Comparison of ENCODE assay signal across 13 cellular contexts in the genomic region with DNA sequence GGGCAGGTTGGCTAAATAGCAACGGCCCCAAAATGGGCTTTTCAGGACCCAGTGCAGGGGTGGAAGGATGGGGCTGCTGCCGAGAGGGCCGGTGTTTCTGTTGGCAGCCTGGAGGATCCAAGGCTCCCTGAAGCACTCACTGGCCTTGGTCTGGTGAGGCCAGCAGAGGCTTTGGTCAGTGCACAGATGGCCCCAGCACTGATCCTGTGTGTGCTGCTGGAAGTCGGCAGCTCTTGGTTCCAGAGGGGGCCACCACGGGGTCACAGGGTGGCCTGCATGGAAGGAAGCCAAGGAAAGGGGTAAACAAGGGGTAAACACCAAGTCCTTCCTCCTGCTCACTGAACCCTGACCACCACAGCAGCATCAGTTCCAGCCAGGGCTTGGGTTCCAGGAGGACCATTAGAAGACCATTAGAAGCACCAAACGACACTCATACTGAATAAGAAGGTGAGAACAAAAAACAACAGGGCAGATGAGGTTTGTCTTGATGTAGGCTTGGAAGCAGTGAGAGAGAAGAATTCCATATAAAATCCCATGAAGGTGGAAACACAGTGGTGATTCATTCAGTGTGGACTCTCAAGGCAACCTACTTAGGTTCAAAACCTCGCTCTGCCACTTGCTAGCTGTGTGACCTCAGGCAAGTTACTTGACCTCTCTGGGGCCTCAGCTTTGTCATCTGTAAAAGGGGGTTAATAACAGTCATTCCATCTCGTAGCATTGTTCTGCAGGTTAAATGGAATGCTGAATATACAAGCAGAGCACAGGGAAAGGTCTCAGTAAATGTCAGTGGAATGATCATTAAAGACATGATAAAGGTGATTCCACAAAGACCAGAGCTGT.
A peak's percentile ranks its signal among the peaks of the same experiment; 100 is the strongest.
DNase-seq lines count a peak whose midpoint lies in the region; ATAC-seq and TF ChIP-seq lines count a peak whose summit lies in the region.
"Had no signal": no experiment of that assay in that cellular context is flagged by ENCODE, and none has a peak within 500 bp of the region (broad histone marks: within the 10 kb centered on the region; RNA-seq: fewer than 3 reads in every experiment).

No MANE protein-coding gene starts in this region.

- H3K4me1 Mint-ChIP-seq in activated naive CD4-positive, alpha-beta T cell treated with anti-CD3 and anti-CD28 coated beads for 36 hours (ENCODE audit: low read depth): peaks cover 79% of the 10 kb centered on the region
- H3K4me1 Mint-ChIP-seq in activated T-helper 1 cell treated with anti-CD3 and anti-CD28 coated beads, Interleukin-12 subunit alpha, Interleukin-12 subunit beta, Interleukin-2, Interleukin-4 antibody, amounts not matched to agents 30 ng/mL and 10 ng/mL and 1 ng/mL, durations not matched to agents 14 hours and 24 hours and 36 hours (ENCODE audit: low read depth): peaks cover 74% of the 10 kb centered on the region

- peak overlapping the region; percentile 74 for H3K27ac Mint-ChIP-seq in activated naive CD4-positive, alpha-beta T cell treated with anti-CD3 and anti-CD28 coated beads for 36 hours
- H3K27ac Mint-ChIP-seq in activated T-helper 1 cell treated with anti-CD3 and anti-CD28 coated beads, Interleukin-12 subunit alpha, Interleukin-12 subunit beta, Interleukin-2, Interleukin-4 antibody, amounts not matched to agents 30 ng/mL and 10 ng/mL and 1 ng/mL, durations not matched to agents 14 hours and 24 hours and 36 hours: peak overlapping the region; percentile 53

- DNase-seq in activated naive CD4-positive, alpha-beta T cell treated with anti-CD3 and anti-CD28 coated beads for 36 hours: no peak
- no peak for DNase-seq in activated naive CD4-positive, alpha-beta T cell treated with Interleukin-2 at 50 U/mL for 16 hours
- no peak for DNase-seq in activated T-helper 1 cell treated with anti-CD3 and anti-CD28 coated beads, Interleukin-12 subunit alpha, Interleukin-12 subunit beta, Interleukin-2, Interleukin-4 antibody, amounts not matched to agents 30 ng/mL and 10 ng/mL and 1 ng/mL, durations not matched to agents 14 hours and 24 hours and 36 hours (ENCODE audit: low spot score)
- no peak for DNase-seq in lower lobe of right lung
- no peak for DNase-seq in upper lobe of right lung
- DNase-seq in H7: no peak
- no peak for DNase-seq in hypothalamus (lab: John Stamatoyannopoulos, UW)
- DNase-seq: activated effector memory CD4-positive, alpha-beta T cell treated with Interleukin-2 at 50 U/mL for 16 hours; NCI-H2227 treated with DMSO at 0.1 percent for 48 hours had no signal

- intact Hi-C loops in activated naive CD4-positive, alpha-beta T cell treated with anti-CD3 and anti-CD28 coated beads for 36 hours (cut with micrococcal nuclease): no loop called here
- intact Hi-C loops in activated T-helper 1 cell treated with anti-CD3 and anti-CD28 coated beads, Interleukin-12 subunit alpha, Interleukin-12 subunit beta, Interleukin-2, Interleukin-4 antibody, amounts not matched to agents 30 ng/mL and 10 ng/mL and 1 ng/mL, durations not matched to agents 14 hours and 24 hours and 36 hours (cut with micrococcal nuclease): no loop called here
- intact Hi-C loops in lower lobe of right lung (cut with DNase I) (no loop called here), upper lobe of right lung (cut with DNase I) (no loop called here)

- H3K9me3 Mint-ChIP-seq in activated naive CD4-positive, alpha-beta T cell treated with anti-CD3 and anti-CD28 coated beads for 36 hours: no peaks in the 10 kb centered on the region
- no peaks in the 10 kb centered on the region for H3K9me3 Mint-ChIP-seq in activated T-helper 1 cell treated with anti-CD3 and anti-CD28 coated beads, Interleukin-12 subunit alpha, Interleukin-12 subunit beta, Interleukin-2, Interleukin-4 antibody, amounts not matched to agents 30 ng/mL and 10 ng/mL and 1 ng/mL, durations not matched to agents 14 hours and 24 hours and 36 hours

- H3K9me3 ChIP-seq in lower lobe of right lung: no peaks in the 10 kb centered on the region
- no peaks in the 10 kb centered on the region for H3K9me3 ChIP-seq in upper lobe of right lung
- H3K9me3 ChIP-seq: esophagus muscularis mucosa, right atrium auricular region had no signal

- H3K4me3 ChIP-seq in lower lobe of right lung: no peak overlapping the region
- H3K4me3 ChIP-seq in upper lobe of right lung: no peak overlapping the region
- no peak overlapping the region for H3K4me3 ChIP-seq in H7 (ENCODE audit: insufficient read depth, low read depth, low read length)
- H3K4me3 ChIP-seq: esophagus muscularis mucosa, right atrium auricular region had no signal

- no peaks in the 10 kb centered on the region for H3K27me3 Mint-ChIP-seq in activated naive CD4-positive, alpha-beta T cell treated with anti-CD3 and anti-CD28 coated beads for 36 hours (ENCODE audit: low read depth)
- no peaks in the 10 kb centered on the region for H3K27me3 Mint-ChIP-seq in activated T-helper 1 cell treated with anti-CD3 and anti-CD28 coated beads, Interleukin-12 subunit alpha, Interleukin-12 subunit beta, Interleukin-2, Interleukin-4 antibody, amounts not matched to agents 30 ng/mL and 10 ng/mL and 1 ng/mL, durations not matched to agents 14 hours and 24 hours and 36 hours (ENCODE audit: insufficient read depth)

- ATAC-seq in lower lobe of right lung (no peak), upper lobe of right lung (no peak), GM21529 (IDR thresholded peaks at IDR 0.05; ENCODE audit: unreplicated experiment) (no peak)

- H3K36me3 ChIP-seq in lower lobe of right lung (peaks cover 56% of the 10 kb centered on the region), upper lobe of right lung (peaks cover 60% of the 10 kb centered on the region), H7 (replicated peaks; ENCODE audit: control insufficient read depth, insufficient read depth, low read length) (no peaks in the 10 kb centered on the region)

- no peaks in the 10 kb centered on the region for H3K27me3 ChIP-seq in lower lobe of right lung (ENCODE audit: low read depth)
- H3K27me3 ChIP-seq in upper lobe of right lung: no peaks in the 10 kb centered on the region
- peaks cover 39% of the 10 kb centered on the region for H3K27me3 ChIP-seq in H7 (ENCODE audit: control insufficient read depth, insufficient read depth, low read length)
- H3K27me3 ChIP-seq: right atrium auricular region had no signal

- TF ChIP-seq CTCF in lower lobe of right lung (IDR thresholded peaks at IDR 0.05) (no peak), upper lobe of right lung (IDR thresholded peaks at IDR 0.05) (no peak)

- peaks cover 35% of the 10 kb centered on the region for H3K4me1 ChIP-seq in lower lobe of right lung
- H3K4me1 ChIP-seq in upper lobe of right lung: peaks cover 9% of the 10 kb centered on the region
- H3K4me1 ChIP-seq: esophagus muscularis mucosa had no signal

- H3K36me3 Mint-ChIP-seq in activated naive CD4-positive, alpha-beta T cell treated with anti-CD3 and anti-CD28 coated beads for 36 hours (ENCODE audit: low read depth): peaks cover 64% of the 10 kb centered on the region
- H3K36me3 Mint-ChIP-seq in activated T-helper 1 cell treated with anti-CD3 and anti-CD28 coated beads, Interleukin-12 subunit alpha, Interleukin-12 subunit beta, Interleukin-2, Interleukin-4 antibody, amounts not matched to agents 30 ng/mL and 10 ng/mL and 1 ng/mL, durations not matched to agents 14 hours and 24 hours and 36 hours (ENCODE audit: low read depth): peaks cover 74% of the 10 kb centered on the region

- H3K4me3 Mint-ChIP-seq in activated naive CD4-positive, alpha-beta T cell treated with anti-CD3 and anti-CD28 coated beads for 36 hours: no peak overlapping the region
- peak overlapping the region; percentile 15 for H3K4me3 Mint-ChIP-seq in activated T-helper 1 cell treated with anti-CD3 and anti-CD28 coated beads, Interleukin-12 subunit alpha, Interleukin-12 subunit beta, Interleukin-2, Interleukin-4 antibody, amounts not matched to agents 30 ng/mL and 10 ng/mL and 1 ng/mL, durations not matched to agents 14 hours and 24 hours and 36 hours

- peak overlapping the region; percentile 84 for H3K27ac ChIP-seq in lower lobe of right lung
- peak overlapping the region; percentile 82 for H3K27ac ChIP-seq in upper lobe of right lung
- H3K27ac ChIP-seq: esophagus muscularis mucosa, VCaP had no signal

- CTCF ChIA-PET in activated naive CD4-positive, alpha-beta T cell treated with anti-CD3 and anti-CD28 coated beads for 36 hours (lab: Charles Lee): interaction anchor here (0.6 to 1.2 kb wide), 4 partner anchors 11 to 516 kb away, joined by 3 read pairs; no protein-coding TSS in a partner anchor
